16 cellular contexts compared by ENCODE assay signal in the genomic region with DNA sequence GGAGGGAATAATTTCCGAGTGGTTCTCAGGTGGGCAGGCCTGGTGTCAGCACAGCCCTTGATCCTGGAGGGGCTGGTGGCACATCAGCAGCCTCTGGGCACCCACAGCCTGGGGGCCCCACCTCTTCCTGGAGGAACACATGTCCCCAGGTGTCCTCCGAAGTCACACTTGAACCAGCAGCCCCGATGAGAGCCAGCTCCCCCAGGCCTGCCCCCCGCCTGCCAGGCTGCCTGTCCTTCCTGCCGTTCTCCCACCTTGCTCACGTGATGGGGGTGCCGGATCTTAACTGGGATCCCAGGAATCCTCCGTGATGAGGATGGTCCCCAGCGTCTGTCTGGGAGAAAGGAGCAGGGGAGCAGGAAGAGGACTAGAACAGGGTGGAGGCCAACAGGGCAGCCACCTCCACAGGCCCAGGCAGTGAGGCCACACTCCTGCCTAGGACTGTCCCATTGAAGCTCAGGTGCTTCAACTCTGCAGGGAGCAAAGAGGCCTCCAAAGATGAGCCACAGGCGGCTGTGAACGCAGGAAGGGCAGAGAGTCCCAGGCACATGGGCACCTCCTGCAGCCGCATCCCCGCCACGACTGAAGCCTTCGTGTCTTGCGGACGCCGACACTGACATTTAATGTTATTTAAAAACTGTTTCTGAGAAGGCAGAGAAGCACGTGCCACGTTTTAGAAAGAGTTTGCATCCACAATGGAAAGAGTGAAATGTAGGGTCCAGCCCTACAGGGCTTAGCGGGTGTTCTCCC.
DNase-seq lines count a peak whose midpoint lies in the region; ATAC-seq and TF ChIP-seq lines count a peak whose summit lies in the region.
"Had no signal": no experiment of that assay in that cellular context is flagged by ENCODE, and none has a peak within 500 bp of the region (broad histone marks: within the 10 kb centered on the region; RNA-seq: fewer than 3 reads in every experiment).

No MANE protein-coding gene starts in this region.

- no peak for DNase-seq in activated naive CD8-positive, alpha-beta T cell treated with anti-CD3 and anti-CD28 coated beads for 36 hours
- peak; percentile 52 for DNase-seq in natural killer cell treated with Interleukin-12 subunit alpha and Interleukin-12 subunit beta and Interleukin-15 and Interleukin-18, amount 100 ng/mL, for 72 hours (ENCODE audit: low spot score)
- no peak for DNase-seq in natural killer cell
- no peak for DNase-seq in neuronal stem cell (ENCODE audit: low spot score)
- no peak for DNase-seq in NOMO-1 (lab: John Stamatoyannopoulos, UW; ENCODE audit: unreplicated experiment in 2 of 2)
- no peak for DNase-seq in central memory CD4-positive, alpha-beta T cell
- DNase-seq: 8988T, AML-193, Caco-2, DND-41, GDM1 had no signal

- H3K14ac ChIP-seq in neuronal stem cell (ENCODE audit: low read length) = peak overlapping the region; percentile 21

- H3K79me1 ChIP-seq in neuronal stem cell (ENCODE audit: low read depth, low read length) = peaks cover 3% of the 10 kb centered on the region

- peak overlapping the region; percentile 66 for H2BK5ac ChIP-seq in neuronal stem cell (ENCODE audit: low read length)

- peaks cover 0 to 34% (median 0%) of the 10 kb centered on the region in 3 experiments for H3K27me3 ChIP-seq in neuronal stem cell (ENCODE audit: control insufficient read depth in 3 of 3, insufficient read depth in 3 of 3, low read depth in 1 of 3, low read length in 3 of 3)
- H3K27me3 ChIP-seq: BLaER1 had no signal

- H2BK120ac ChIP-seq in neuronal stem cell (ENCODE audit: low read depth, low read length) = no peak overlapping the region

- H3K27ac ChIP-seq in neuronal stem cell (replicated peaks; ENCODE audit: low read length) = no peak overlapping the region
- H3K27ac ChIP-seq: BLaER1 had no signal

- H4K8ac ChIP-seq in neuronal stem cell (ENCODE audit: low read depth, low read length) = no peak overlapping the region

- H3K9me3 ChIP-seq in neuronal stem cell (replicated peaks in 1 of 2; ENCODE audit: control insufficient read depth in 2 of 2, insufficient read depth in 1 of 2, low read depth in 1 of 2, low read length in 2 of 2) = peaks cover 0 to 3% of the 10 kb centered on the region in 2 donors
- H3K9me3 ChIP-seq: BLaER1, Caco-2, HAP-1 had no signal

- H3K9ac ChIP-seq in neuronal stem cell (ENCODE audit: low read depth, low read length, poor library complexity) = peak overlapping the region; percentile 21
- H3K9ac ChIP-seq: BLaER1 had no signal

- no CpG with 5 or more reads among the region's 21 CpGs for WGBS in neuronal stem cell (ENCODE audit: extremely low coverage in 2 of 2, insufficient read length in 2 of 2, insufficient replicate concordance in 1 of 2), 2 donors

- no peak overlapping the region for H3K4me2 ChIP-seq in neuronal stem cell (ENCODE audit: insufficient read depth, low read length, poor library complexity, severe bottlenecking)
- H3K4me2 ChIP-seq: BLaER1, GM23338 had no signal

- intact Hi-C loops in natural killer cell (cut with micrococcal nuclease) = no loop called here

- H3K27me3 Mint-ChIP-seq in activated naive CD8-positive, alpha-beta T cell = peaks cover 3% of the 10 kb centered on the region
- peaks cover 4% of the 10 kb centered on the region for H3K27me3 Mint-ChIP-seq in activated naive CD8-positive, alpha-beta T cell treated with anti-CD3 and anti-CD28 coated beads for 36 hours
- peaks cover 0 to 5% of the 10 kb centered on the region in 2 donors for H3K27me3 Mint-ChIP-seq in natural killer cell treated with Interleukin-12 subunit alpha and Interleukin-12 subunit beta and Interleukin-15 and Interleukin-18, amount 100 ng/mL, for 72 hours
- H3K27me3 Mint-ChIP-seq in natural killer cell (ENCODE audit: low read depth in 2 of 2) = peaks cover 8 to 10% of the 10 kb centered on the region in 2 donors

- no peaks in the 10 kb centered on the region for H3K36me3 ChIP-seq in neuronal stem cell (replicated peaks in 1 of 2; ENCODE audit: control insufficient read depth in 2 of 2, insufficient read depth in 2 of 2, low read length in 2 of 2)
- H3K36me3 ChIP-seq: BLaER1, HAP-1 had no signal

- H3K4me3 ChIP-seq in neuronal stem cell (ENCODE audit: low read length in 2 of 2) = no peak overlapping the region
- H3K4me3 ChIP-seq: BLaER1, GM23338, HAP-1 had no signal

- ATAC-seq in natural killer cell treated with Interleukin-12 subunit alpha and Interleukin-12 subunit beta and Interleukin-15 and Interleukin-18, amount 100 ng/mL, for 72 hours = peak; percentile 22 to 28
- no peak for ATAC-seq in natural killer cell
- ATAC-seq: GM23338 had no signal

- H3K4me1 ChIP-seq in neuronal stem cell (ENCODE audit: control insufficient read depth in 2 of 2, insufficient read depth in 1 of 2, low read depth in 1 of 2, low read length in 2 of 2) = no peaks in the 10 kb centered on the region
- H3K4me1 ChIP-seq: Caco-2, HAP-1 had no signal

- peak overlapping the region; percentile 64 for H3K18ac ChIP-seq in neuronal stem cell (ENCODE audit: low read length)

- H2BK12ac ChIP-seq in neuronal stem cell (ENCODE audit: low read length) = peak overlapping the region; percentile 84

- H3K23ac ChIP-seq in neuronal stem cell (ENCODE audit: low read depth, low read length, poor library complexity) = peak overlapping the region; percentile 44

- no peak overlapping the region for H2BK15ac ChIP-seq in neuronal stem cell (ENCODE audit: low read length)

- H3K27ac Mint-ChIP-seq in activated naive CD8-positive, alpha-beta T cell = peak overlapping the region; percentile 46
- H3K27ac Mint-ChIP-seq in activated naive CD8-positive, alpha-beta T cell treated with anti-CD3 and anti-CD28 coated beads for 36 hours = no peak overlapping the region
- no peak overlapping the region for H3K27ac Mint-ChIP-seq in natural killer cell treated with Interleukin-12 subunit alpha and Interleukin-12 subunit beta and Interleukin-15 and Interleukin-18, amount 100 ng/mL, for 72 hours
- H3K27ac Mint-ChIP-seq in natural killer cell = no peak overlapping the region
- H3K27ac Mint-ChIP-seq: CD8-positive, alpha-beta memory T cell; GM23338 had no signal

- no peak overlapping the region for H3K4me3 Mint-ChIP-seq in activated naive CD8-positive, alpha-beta T cell
- no peak overlapping the region for H3K4me3 Mint-ChIP-seq in activated naive CD8-positive, alpha-beta T cell treated with anti-CD3 and anti-CD28 coated beads for 36 hours
- no peak overlapping the region for H3K4me3 Mint-ChIP-seq in natural killer cell treated with Interleukin-12 subunit alpha and Interleukin-12 subunit beta and Interleukin-15 and Interleukin-18, amount 100 ng/mL, for 72 hours
- no peak overlapping the region for H3K4me3 Mint-ChIP-seq in natural killer cell
- H3K4me3 Mint-ChIP-seq: GM23338 had no signal

- H2AFZ ChIP-seq in neuronal stem cell (ENCODE audit: low read length) = no peak overlapping the region
- H2AFZ ChIP-seq: GM23338 had no signal

- no peaks in the 10 kb centered on the region for H3K9me3 Mint-ChIP-seq in activated naive CD8-positive, alpha-beta T cell (ENCODE audit: low read depth)
- no peaks in the 10 kb centered on the region for H3K9me3 Mint-ChIP-seq in activated naive CD8-positive, alpha-beta T cell treated with anti-CD3 and anti-CD28 coated beads for 36 hours
- H3K9me3 Mint-ChIP-seq in natural killer cell treated with Interleukin-12 subunit alpha and Interleukin-12 subunit beta and Interleukin-15 and Interleukin-18, amount 100 ng/mL, for 72 hours = no peaks in the 10 kb centered on the region
- H3K9me3 Mint-ChIP-seq in natural killer cell = no peaks in the 10 kb centered on the region
- H3K9me3 Mint-ChIP-seq: CD8-positive, alpha-beta memory T cell; GM23338 had no signal

- peak overlapping the region; percentile 56 for H2AK5ac ChIP-seq in neuronal stem cell (ENCODE audit: low read depth, low read length)

- H4K91ac ChIP-seq in neuronal stem cell (ENCODE audit: low read depth, low read length, poor library complexity) = no peak overlapping the region

- no peak for TF ChIP-seq CTCF in natural killer cell (IDR thresholded peaks at IDR 0.05)

- no peak overlapping the region for H3K4ac ChIP-seq in neuronal stem cell (ENCODE audit: low read length)

- H3K36me3 Mint-ChIP-seq in activated naive CD8-positive, alpha-beta T cell = no peaks in the 10 kb centered on the region
- H3K36me3 Mint-ChIP-seq in activated naive CD8-positive, alpha-beta T cell treated with anti-CD3 and anti-CD28 coated beads for 36 hours = no peaks in the 10 kb centered on the region
- no peaks in the 10 kb centered on the region for H3K36me3 Mint-ChIP-seq in natural killer cell treated with Interleukin-12 subunit alpha and Interleukin-12 subunit beta and Interleukin-15 and Interleukin-18, amount 100 ng/mL, for 72 hours
- no peaks in the 10 kb centered on the region for H3K36me3 Mint-ChIP-seq in natural killer cell
- H3K36me3 Mint-ChIP-seq: CD8-positive, alpha-beta memory T cell had no signal

- no peaks in the 10 kb centered on the region for H3K4me1 Mint-ChIP-seq in activated naive CD8-positive, alpha-beta T cell (ENCODE audit: low read depth)
- no peaks in the 10 kb centered on the region for H3K4me1 Mint-ChIP-seq in activated naive CD8-positive, alpha-beta T cell treated with anti-CD3 and anti-CD28 coated beads for 36 hours
- H3K4me1 Mint-ChIP-seq in natural killer cell treated with Interleukin-12 subunit alpha and Interleukin-12 subunit beta and Interleukin-15 and Interleukin-18, amount 100 ng/mL, for 72 hours (ENCODE audit: low read depth in 2 of 2) = no peaks in the 10 kb centered on the region
- H3K4me1 Mint-ChIP-seq in natural killer cell = no peaks in the 10 kb centered on the region
- H3K4me1 Mint-ChIP-seq: CD8-positive, alpha-beta memory T cell had no signal

Comparison
In these comparisons a context has a peak if more than half of its experiments do, and no peak if none do; other contexts are left out.
1. ATAC-seq: peak in natural killer cell treated with Interleukin-12 subunit alpha and Interleukin-12 subunit beta and Interleukin-15 and Interleukin-18, amount 100 ng/mL, for 72 hours (2 of 2); none in natural killer cell (0 of 3).